1 cellular context compared by ENCODE assay signal in the genomic region with DNA sequence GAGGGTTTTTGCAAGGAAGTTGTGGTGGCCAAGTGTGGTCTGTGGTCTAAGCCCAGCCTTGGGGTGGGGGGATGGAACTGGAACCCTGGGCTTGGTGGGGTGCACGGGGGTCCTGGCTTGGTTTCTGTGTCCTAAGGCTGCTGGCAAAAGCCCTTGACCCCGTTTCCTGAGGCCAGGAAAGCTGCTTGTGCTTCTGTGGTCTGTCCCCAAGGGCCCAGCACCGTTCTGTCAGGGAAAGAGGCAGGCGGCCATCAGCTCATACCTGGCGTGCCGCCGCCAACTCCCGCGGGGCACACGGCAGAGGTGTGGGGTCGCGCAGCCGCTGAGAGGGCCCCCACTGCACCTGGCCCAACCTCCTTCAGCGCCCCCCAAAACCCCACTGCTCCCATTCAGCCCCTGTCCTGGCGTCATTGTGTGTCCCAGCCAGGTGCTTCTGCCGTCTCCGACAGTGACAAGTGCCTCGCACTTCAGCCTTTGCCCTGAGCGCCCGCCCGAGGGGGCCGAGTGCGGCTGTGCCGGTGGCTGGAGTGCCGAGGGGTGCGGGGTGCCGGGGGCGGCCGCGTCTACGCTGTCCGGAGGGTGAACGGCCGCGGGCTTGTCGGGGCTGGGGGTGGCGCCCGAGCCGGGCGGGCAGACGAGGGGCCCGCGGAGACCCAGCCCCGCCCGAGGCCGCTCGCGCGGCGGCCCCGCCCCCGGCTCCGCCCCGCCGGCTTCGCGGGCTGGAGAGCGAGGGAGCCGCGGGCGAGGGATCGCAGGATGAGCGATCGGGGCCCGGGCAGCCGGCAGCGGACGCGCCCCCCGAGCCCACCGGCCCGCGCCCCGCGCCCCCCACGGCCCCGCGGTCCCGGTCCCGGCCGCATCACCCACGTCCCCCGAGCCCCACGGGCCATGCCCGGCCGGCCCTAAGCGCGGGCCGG.
TF ChIP-seq lines count a peak whose summit lies in the region.

A gene (plus strand): TSS at position 701 of the 917 bp plus-strand sequence. CDS start 282 bp downstream, outside the sequence.

TF ChIP-seq in HEK293, 187 proteins besides CTCF, POLR2A, EP300 and RAD21 (continued from another document):
- TF ChIP-seq ZBTB20 (tag by site-specific recombination; IDR thresholded peaks at IDR 0.05) (0 out of 2 replicates have a peak, but pooled peaks have one; percentile 11), ZFHX2 (tag by site-specific recombination; conservative IDR thresholded peaks at IDR 0.05) (no peak), ZNF843 (tag by site-specific recombination; IDR thresholded peaks at IDR 0.05) (no peak), ZNF473 (tag by site-specific recombination; IDR thresholded peaks at IDR 0.05) (no peak), OSR2 (tag by site-specific recombination; IDR thresholded peaks at IDR 0.05) (no peak), ZNF664 (tag by site-specific recombination; IDR thresholded peaks at IDR 0.05) (no peak), GLI2 (tag by site-specific recombination; IDR thresholded peaks at IDR 0.05; ENCODE audit: borderline replicate concordance, low read depth) (no peak), ZNF560 (tag by site-specific recombination; IDR thresholded peaks at IDR 0.05; ENCODE audit: borderline replicate concordance) (no peak), ZNF341 (tag by site-specific recombination; IDR thresholded peaks at IDR 0.05; ENCODE audit: low read depth) (no peak), ZNF660 (tag by site-specific recombination; IDR thresholded peaks at IDR 0.05) (no peak), REPIN1 (tag by site-specific recombination; IDR thresholded peaks at IDR 0.05; ENCODE audit: low read depth) (no peak), ZNF654 (tag by site-specific recombination; IDR thresholded peaks at IDR 0.05; ENCODE audit: low read depth) (no peak), ZNF223 (tag by site-specific recombination; IDR thresholded peaks at IDR 0.05) (no peak), KLF16 (tag by site-specific recombination; IDR thresholded peaks at IDR 0.05) (no peak), SALL2 (tag by site-specific recombination; IDR thresholded peaks at IDR 0.05; ENCODE audit: borderline replicate concordance) (no peak), BCL11B (tag by site-specific recombination; IDR thresholded peaks at IDR 0.05; ENCODE audit: low read depth) (0 out of 2 replicates have a peak, but pooled peaks have one; percentile 25), ZNF610 (tag by site-specific recombination; IDR thresholded peaks at IDR 0.05; ENCODE audit: borderline replicate concordance) (no peak), GLI4 (tag by site-specific recombination; IDR thresholded peaks at IDR 0.05) (no peak), ZNF785 (tag by site-specific recombination; IDR thresholded peaks at IDR 0.05) (no peak), ZNF76 (tag by site-specific recombination; IDR thresholded peaks at IDR 0.05; ENCODE audit: borderline replicate concordance, low read depth) (no peak), ZNF670 (tag by site-specific recombination; IDR thresholded peaks at IDR 0.05; ENCODE audit: low read depth) (no peak), ZNF530 (tag by site-specific recombination; IDR thresholded peaks at IDR 0.05; ENCODE audit: low read depth) (no peak), ZNF112 (tag by site-specific recombination; IDR thresholded peaks at IDR 0.05) (no peak), ZNF138 (tag by site-specific recombination; IDR thresholded peaks at IDR 0.05; ENCODE audit: borderline replicate concordance) (no peak), ZNF677 (tag by site-specific recombination; IDR thresholded peaks at IDR 0.05) (no peak), GLIS1 (tag by site-specific recombination; IDR thresholded peaks at IDR 0.05) (peak; percentile 27; the same call in 1 of the 2 replicates), ZNF792 (tag by site-specific recombination; IDR thresholded peaks at IDR 0.05) (no peak), ZNF16 (tag by site-specific recombination; IDR thresholded peaks at IDR 0.05; ENCODE audit: low read depth) (no peak), ZNF510 (tag by site-specific recombination; IDR thresholded peaks at IDR 0.05; ENCODE audit: insufficient replicate concordance) (no peak), ZEB2 (tag by site-specific recombination; IDR thresholded peaks at IDR 0.05) (0 out of 2 replicates have a peak, but pooled peaks have one; percentile 28), ZNF391 (tag by site-specific recombination; IDR thresholded peaks at IDR 0.05; ENCODE audit: borderline replicate concordance, low read depth) (no peak), ZIC2 (tag by site-specific recombination; IDR thresholded peaks at IDR 0.05) (0 out of 2 replicates have a peak, but pooled peaks have one; percentile 14), ZNF701 (tag by site-specific recombination; IDR thresholded peaks at IDR 0.05) (no peak), SP2 (tag by site-specific recombination; IDR thresholded peaks at IDR 0.05) (no peak), ZBTB8A (tag by site-specific recombination; IDR thresholded peaks at IDR 0.05) (peak; percentile 64), WT1 (tag by site-specific recombination; IDR thresholded peaks at IDR 0.05) (no peak), GLIS2 (tag by site-specific recombination; IDR thresholded peaks at IDR 0.05) (peak; percentile 71), ZNF184 (tag by site-specific recombination; IDR thresholded peaks at IDR 0.05) (no peak), ZNF416 (tag by site-specific recombination; IDR thresholded peaks at IDR 0.05) (no peak), IKZF3 (tag by site-specific recombination; IDR thresholded peaks at IDR 0.05) (no peak), ZNF292 (tag by site-specific recombination; IDR thresholded peaks at IDR 0.05; ENCODE audit: borderline replicate concordance, low read depth) (no peak), KLF8 (tag by site-specific recombination; IDR thresholded peaks at IDR 0.05) (peak; percentile 28; the same call in 1 of the 2 replicates), ZNF600 (tag by site-specific recombination; IDR thresholded peaks at IDR 0.05) (peak; percentile 64)
- TF ChIP-seq, protein P1, sequence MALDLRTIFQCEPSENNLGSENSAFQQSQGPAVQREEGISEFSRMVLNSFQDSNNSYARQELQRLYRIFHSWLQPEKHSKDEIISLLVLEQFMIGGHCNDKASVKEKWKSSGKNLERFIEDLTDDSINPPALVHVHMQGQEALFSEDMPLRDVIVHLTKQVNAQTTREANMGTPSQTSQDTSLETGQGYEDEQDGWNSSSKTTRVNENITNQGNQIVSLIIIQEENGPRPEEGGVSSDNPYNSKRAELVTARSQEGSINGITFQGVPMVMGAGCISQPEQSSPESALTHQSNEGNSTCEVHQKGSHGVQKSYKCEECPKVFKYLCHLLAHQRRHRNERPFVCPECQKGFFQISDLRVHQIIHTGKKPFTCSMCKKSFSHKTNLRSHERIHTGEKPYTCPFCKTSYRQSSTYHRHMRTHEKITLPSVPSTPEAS (tag by site-specific recombination; IDR thresholded peaks at IDR 0.05) = no peak
- TF ChIP-seq, protein P2, sequence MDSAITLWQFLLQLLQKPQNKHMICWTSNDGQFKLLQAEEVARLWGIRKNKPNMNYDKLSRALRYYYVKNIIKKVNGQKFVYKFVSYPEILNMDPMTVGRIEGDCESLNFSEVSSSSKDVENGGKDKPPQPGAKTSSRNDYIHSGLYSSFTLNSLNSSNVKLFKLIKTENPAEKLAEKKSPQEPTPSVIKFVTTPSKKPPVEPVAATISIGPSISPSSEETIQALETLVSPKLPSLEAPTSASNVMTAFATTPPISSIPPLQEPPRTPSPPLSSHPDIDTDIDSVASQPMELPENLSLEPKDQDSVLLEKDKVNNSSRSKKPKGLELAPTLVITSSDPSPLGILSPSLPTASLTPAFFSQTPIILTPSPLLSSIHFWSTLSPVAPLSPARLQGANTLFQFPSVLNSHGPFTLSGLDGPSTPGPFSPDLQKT (IDR thresholded peaks at IDR 0.05; ENCODE audit: borderline replicate concordance, low read depth, low read length) = no peak
- TF ChIP-seq, protein P3, sequence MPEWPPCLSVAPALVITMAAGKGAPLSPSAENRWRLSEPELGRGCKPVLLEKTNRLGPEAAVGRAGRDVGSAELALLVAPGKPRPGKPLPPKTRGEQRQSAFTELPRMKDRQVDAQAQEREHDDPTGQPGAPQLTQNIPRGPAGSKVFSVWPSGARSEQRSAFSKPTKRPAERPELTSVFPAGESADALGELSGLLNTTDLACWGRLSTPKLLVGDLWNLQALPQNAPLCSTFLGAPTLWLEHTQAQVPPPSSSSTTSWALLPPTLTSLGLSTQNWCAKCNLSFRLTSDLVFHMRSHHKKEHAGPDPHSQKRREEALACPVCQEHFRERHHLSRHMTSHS (tag by site-specific recombination; IDR thresholded peaks at IDR 0.05) = no peak
- TF ChIP-seq, protein P4, sequence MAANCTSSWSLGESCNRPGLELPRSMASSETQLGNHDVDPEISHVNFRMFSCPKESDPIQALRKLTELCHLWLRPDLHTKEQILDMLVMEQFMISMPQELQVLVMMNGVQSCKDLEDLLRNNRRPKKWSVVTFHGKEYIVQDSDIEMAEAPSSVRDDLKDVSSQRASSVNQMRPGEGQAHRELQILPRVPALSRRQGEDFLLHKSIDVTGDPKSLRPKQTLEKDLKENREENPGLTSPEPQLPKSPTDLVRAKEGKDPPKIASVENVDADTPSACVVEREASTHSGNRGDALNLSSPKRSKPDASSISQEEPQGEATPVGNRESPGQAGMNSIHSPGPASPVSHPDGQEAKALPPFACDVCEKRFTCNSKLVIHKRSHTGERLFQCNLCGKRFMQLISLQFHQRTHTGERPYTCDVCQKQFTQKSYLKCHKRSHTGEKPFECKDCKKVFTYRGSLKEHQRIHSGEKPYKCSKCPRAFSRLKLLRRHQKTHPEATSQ (tag by site-specific recombination; IDR thresholded peaks at IDR 0.05) = no peak
- TF ChIP-seq, protein P5, sequence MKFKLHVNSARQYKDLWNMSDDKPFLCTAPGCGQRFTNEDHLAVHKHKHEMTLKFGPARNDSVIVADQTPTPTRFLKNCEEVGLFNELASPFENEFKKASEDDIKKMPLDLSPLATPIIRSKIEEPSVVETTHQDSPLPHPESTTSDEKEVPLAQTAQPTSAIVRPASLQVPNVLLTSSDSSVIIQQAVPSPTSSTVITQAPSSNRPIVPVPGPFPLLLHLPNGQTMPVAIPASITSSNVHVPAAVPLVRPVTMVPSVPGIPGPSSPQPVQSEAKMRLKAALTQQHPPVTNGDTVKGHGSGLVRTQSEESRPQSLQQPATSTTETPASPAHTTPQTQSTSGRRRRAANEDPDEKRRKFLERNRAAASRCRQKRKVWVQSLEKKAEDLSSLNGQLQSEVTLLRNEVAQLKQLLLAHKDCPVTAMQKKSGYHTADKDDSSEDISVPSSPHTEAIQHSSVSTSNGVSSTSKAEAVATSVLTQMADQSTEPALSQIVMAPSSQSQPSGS (tag by site-specific recombination; IDR thresholded peaks at IDR 0.05; ENCODE audit: low read depth) = no peak
- TF ChIP-seq, protein P6, sequence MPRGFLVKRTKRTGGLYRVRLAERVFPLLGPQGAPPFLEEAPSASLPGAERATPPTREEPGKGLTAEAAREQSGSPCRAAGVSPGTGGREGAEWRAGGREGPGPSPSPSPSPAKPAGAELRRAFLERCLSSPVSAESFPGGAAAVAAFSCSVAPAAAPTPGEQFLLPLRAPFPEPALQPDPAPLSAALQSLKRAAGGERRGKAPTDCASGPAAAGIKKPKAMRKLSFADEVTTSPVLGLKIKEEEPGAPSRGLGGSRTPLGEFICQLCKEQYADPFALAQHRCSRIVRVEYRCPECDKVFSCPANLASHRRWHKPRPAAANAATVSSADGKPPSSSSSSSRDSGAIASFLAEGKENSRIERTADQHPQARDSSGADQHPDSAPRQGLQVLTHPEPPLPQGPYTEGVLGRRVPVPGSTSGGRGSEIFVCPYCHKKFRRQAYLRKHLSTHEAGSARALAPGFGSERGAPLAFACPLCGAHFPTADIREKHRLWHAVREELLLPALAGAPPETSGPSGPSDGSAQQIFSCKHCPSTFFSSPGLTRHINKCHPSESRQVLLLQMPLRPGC (tag by site-specific recombination; IDR thresholded peaks at IDR 0.05) = no peak
- TF ChIP-seq, protein P7, sequence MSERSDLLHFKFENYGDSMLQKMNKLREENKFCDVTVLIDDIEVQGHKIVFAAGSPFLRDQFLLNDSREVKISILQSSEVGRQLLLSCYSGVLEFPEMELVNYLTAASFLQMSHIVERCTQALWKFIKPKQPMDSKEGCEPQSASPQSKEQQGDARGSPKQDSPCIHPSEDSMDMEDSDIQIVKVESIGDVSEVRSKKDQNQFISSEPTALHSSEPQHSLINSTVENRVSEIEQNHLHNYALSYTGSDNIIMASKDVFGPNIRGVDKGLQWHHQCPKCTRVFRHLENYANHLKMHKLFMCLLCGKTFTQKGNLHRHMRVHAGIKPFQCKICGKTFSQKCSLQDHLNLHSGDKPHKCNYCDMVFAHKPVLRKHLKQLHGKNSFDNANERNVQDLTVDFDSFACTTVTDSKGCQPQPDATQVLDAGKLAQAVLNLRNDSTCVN (tag by site-specific recombination; optimal IDR thresholded peaks at IDR 0.05) = peak; percentile 38
- TF ChIP-seq, protein P8, sequence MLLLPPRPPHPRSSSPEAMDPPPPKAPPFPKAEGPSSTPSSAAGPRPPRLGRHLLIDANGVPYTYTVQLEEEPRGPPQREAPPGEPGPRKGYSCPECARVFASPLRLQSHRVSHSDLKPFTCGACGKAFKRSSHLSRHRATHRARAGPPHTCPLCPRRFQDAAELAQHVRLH (tag by site-specific recombination; IDR thresholded peaks at IDR 0.05) = no peak
- TF ChIP-seq, protein P9, sequence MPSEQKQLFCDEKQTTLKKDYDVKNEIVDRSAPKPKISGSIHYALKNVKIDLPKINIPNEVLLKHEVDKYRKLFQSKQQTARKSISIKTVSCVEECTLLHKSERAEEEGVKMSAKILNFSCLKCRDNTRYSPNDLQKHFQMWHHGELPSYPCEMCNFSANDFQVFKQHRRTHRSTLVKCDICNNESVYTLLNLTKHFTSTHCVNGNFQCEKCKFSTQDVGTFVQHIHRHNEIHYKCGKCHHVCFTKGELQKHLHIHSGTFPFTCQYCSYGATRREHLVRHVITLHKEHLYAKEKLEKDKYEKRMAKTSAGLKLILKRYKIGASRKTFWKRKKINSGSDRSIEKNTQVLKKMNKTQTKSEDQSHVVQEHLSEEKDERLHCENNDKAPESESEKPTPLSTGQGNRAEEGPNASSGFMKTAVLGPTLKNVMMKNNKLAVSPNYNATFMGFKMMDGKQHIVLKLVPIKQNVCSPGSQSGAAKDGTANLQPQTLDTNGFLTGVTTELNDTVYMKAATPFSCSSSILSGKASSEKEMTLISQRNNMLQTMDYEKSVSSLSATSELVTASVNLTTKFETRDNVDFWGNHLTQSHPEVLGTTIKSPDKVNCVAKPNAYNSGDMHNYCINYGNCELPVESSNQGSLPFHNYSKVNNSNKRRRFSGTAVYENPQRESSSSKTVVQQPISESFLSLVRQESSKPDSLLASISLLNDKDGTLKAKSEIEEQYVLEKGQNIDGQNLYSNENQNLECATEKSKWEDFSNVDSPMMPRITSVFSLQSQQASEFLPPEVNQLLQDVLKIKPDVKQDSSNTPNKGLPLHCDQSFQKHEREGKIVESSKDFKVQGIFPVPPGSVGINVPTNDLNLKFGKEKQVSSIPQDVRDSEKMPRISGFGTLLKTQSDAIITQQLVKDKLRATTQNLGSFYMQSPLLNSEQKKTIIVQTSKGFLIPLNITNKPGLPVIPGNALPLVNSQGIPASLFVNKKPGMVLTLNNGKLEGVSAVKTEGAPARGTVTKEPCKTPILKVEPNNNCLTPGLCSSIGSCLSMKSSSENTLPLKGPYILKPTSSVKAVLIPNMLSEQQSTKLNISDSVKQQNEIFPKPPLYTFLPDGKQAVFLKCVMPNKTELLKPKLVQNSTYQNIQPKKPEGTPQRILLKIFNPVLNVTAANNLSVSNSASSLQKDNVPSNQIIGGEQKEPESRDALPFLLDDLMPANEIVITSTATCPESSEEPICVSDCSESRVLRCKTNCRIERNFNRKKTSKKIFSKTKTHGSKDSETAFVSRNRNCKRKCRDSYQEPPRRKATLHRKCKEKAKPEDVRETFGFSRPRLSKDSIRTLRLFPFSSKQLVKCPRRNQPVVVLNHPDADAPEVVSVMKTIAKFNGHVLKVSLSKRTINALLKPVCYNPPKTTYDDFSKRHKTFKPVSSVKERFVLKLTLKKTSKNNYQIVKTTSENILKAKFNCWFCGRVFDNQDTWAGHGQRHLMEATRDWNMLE (tag by site-specific recombination; conservative IDR thresholded peaks at IDR 0.05; ENCODE audit: low read depth) = no peak
